In genomic region chr10:72026251-72026650, GRCh38 we compare ENCODE assay signal across 12 cellular contexts.
"Had no signal": no experiment of that assay in that cellular context is flagged by ENCODE, and none has a peak within 500 bp of the region (broad histone marks: within the 10 kb centered on the region; RNA-seq: fewer than 3 reads in every experiment).

No MANE protein-coding gene starts in this region.

- H3K9me3 Mint-ChIP-seq: activated T-helper 2 cell treated with anti-CD3 and anti-CD28 coated beads, Interferon-gamma antibody, Interleukin-2, Interleukin-4, amounts not matched to agents 10 μg/mL and 5 μg/mL and 100 μg/mL, durations not matched to agents 14 hours and 24 hours and 36 hours; central memory CD8-positive, alpha-beta T cell; stimulated activated naive CD8-positive, alpha-beta T cell treated with anti-CD3 and anti-CD28 coated beads, Interleukin-15, amount 100 ng/mL, for 72 hours had no signal

- H3K36me3 ChIP-seq: adrenal gland, tibial artery had no signal

- H3K27ac Mint-ChIP-seq: activated T-helper 2 cell treated with anti-CD3 and anti-CD28 coated beads, Interferon-gamma antibody, Interleukin-2, Interleukin-4, amounts not matched to agents 10 μg/mL and 5 μg/mL and 100 μg/mL, durations not matched to agents 14 hours and 24 hours and 36 hours; naive thymus-derived CD4-positive, alpha-beta T cell had no signal

- H3K27ac ChIP-seq: adrenal gland, body of pancreas, tibial artery had no signal

- H3K27me3 ChIP-seq: adrenal gland, body of pancreas had no signal

- H3K9me3 ChIP-seq: adrenal gland, body of pancreas, tibial artery had no signal

- H3K4me1 Mint-ChIP-seq: central memory CD8-positive, alpha-beta T cell had no signal

- H3K36me3 Mint-ChIP-seq: naive thymus-derived CD4-positive, alpha-beta T cell had no signal

- H3K4me3 ChIP-seq: adrenal gland, body of pancreas, tibial artery had no signal

- H3K4me3 Mint-ChIP-seq: central memory CD8-positive, alpha-beta T cell; naive thymus-derived CD4-positive, alpha-beta T cell; stimulated activated naive CD8-positive, alpha-beta T cell treated with anti-CD3 and anti-CD28 coated beads, Interleukin-15, amount 100 ng/mL, for 72 hours had no signal

- ATAC-seq: body of pancreas; naive thymus-derived CD4-positive, alpha-beta T cell; stimulated activated naive CD8-positive, alpha-beta T cell treated with anti-CD3 and anti-CD28 coated beads, Interleukin-15, amount 100 ng/mL, for 72 hours had no signal

- DNase-seq: activated CD4-positive, alpha-beta T cell treated with anti-CD3 and anti-CD28 coated beads, Interleukin-2, amount 50 U/mL, for 1 hour; activated naive CD4-positive, alpha-beta T cell treated with anti-CD3 and anti-CD28 coated beads, Interleukin-2, amount 50 U/mL, for 16 hours; adrenal gland; body of pancreas; dermis blood vessel endothelial cell; naive thymus-derived CD4-positive, alpha-beta T cell; stimulated activated CD4-positive, alpha-beta T cell treated with anti-CD3 and anti-CD28 coated beads, Interleukin-15, amount 100 ng/mL, for 24 hours; stimulated activated CD4-positive, alpha-beta T cell treated with anti-CD3 and anti-CD28 coated beads, Interleukin-4, amount 100 ng/mL, for 4 hours; stimulated activated naive CD8-positive, alpha-beta T cell treated with anti-CD3 and anti-CD28 coated beads, Interleukin-15, amount 100 ng/mL, for 72 hours had no signal
